In genomic region chr15:99014066-99014802, GRCh38 we compare ENCODE assay signal across 10 cellular contexts. TPM values are rescaled to one million over a fixed set of nuclear protein-coding genes. Genes with fewer than 3 reads are reported as not detected.
DNase-seq lines count a peak whose midpoint lies in the region; ATAC-seq and TF ChIP-seq lines count a peak whose summit lies in the region.
"Not testable (repeated sequence)": the region's sequence is repeated elsewhere in the genome, so short reads cannot be mapped to it uniquely, and the experiment has no call there.
"Had no signal": no experiment of that assay in that cellular context is flagged by ENCODE, and none has a peak within 500 bp of the region (broad histone marks: within the 10 kb centered on the region; RNA-seq: fewer than 3 reads in every experiment).

No MANE protein-coding gene starts in this region.

- not testable (repeated sequence) for H2AFZ ChIP-seq in trophoblast cell (ENCODE audit: insufficient read depth, low read length, poor library complexity)

- not testable (repeated sequence) for H3K18ac ChIP-seq in trophoblast cell (ENCODE audit: low read length)

- ATAC-seq in T-cell (replicated peaks in 1 of 4) = not testable (repeated sequence)
- peak; percentile 4 for ATAC-seq in activated naive CD8-positive, alpha-beta T cell treated with anti-CD3 and anti-CD28 coated beads, Interleukin-2, amount 50 U/mL, for 24 hours
- ATAC-seq in upper lobe of left lung (ENCODE audit: low FRiP score in 2 of 2) = peak in 1 of 2 donors; percentile 36

- CTCF ChIA-PET in Caco-2 (lab: Charles Lee) = interaction anchor here (0.6 to 0.8 kb wide), 4 partner anchors 45 to 253 kb away, joined by 3 to 5 read pairs (median 3); no protein-coding TSS in a partner anchor
- CTCF ChIA-PET in T-cell (lab: Charles Lee) = not testable (repeated sequence)

- H3K9ac ChIP-seq in HUES48 (ENCODE audit: low read depth, low read length); trophoblast cell (ENCODE audit: low read length): not testable (repeated sequence)

- H3K27ac ChIP-seq in HUES48 (ENCODE audit: low read depth, low read length); trophoblast cell (ENCODE audit: low read depth, low read length): not testable (repeated sequence)
- peak overlapping the region; percentile 62 to 83 (median 78) for H3K27ac ChIP-seq in upper lobe of left lung

- H3K27ac Mint-ChIP-seq in Caco-2 (ENCODE audit: unreplicated experiment); T-cell; activated naive CD8-positive, alpha-beta T cell treated with anti-CD3 and anti-CD28 coated beads, Interleukin-2, amount 50 U/mL, for 24 hours: not testable (repeated sequence)

- H2BK5ac ChIP-seq in trophoblast cell (ENCODE audit: low read depth, low read length, poor library complexity) = not testable (repeated sequence)

- not testable (repeated sequence) for H2AK5ac ChIP-seq in trophoblast cell (ENCODE audit: low read length)

- TF ChIP-seq POLR2A in upper lobe of left lung (IDR thresholded peaks at IDR 0.05) = not testable (repeated sequence)

- not testable (repeated sequence) for H3K79me2 ChIP-seq in trophoblast cell (ENCODE audit: control insufficient read depth, insufficient read depth, low read length, poor library complexity)

- H3K27me3 Mint-ChIP-seq in Caco-2 (ENCODE audit: insufficient read depth, unreplicated experiment) = not testable (repeated sequence)
- H3K27me3 Mint-ChIP-seq in T-cell = peaks cover 23 to 39% of the 10 kb centered on the region in 2 donors
- peaks cover 30% of the 10 kb centered on the region for H3K27me3 Mint-ChIP-seq in activated naive CD8-positive, alpha-beta T cell treated with anti-CD3 and anti-CD28 coated beads, Interleukin-2, amount 50 U/mL, for 24 hours

- WGBS in trophoblast cell (ENCODE audit: extremely low coverage, insufficient coverage, insufficient read length) = no CpG with 5 or more reads among the region's 36 CpGs
- WGBS in upper lobe of left lung, 2 donors = 32 to 48% methylated on average over 24 of the region's 36 CpGs

- H3K4me1 ChIP-seq in Caco-2 = not testable (repeated sequence)
- H3K4me1 ChIP-seq in HUES48 (ENCODE audit: control insufficient read depth, insufficient read depth, low read length) = peaks cover 22% of the 10 kb centered on the region
- peaks cover 9 to 15% of the 10 kb centered on the region in 2 experiments for H3K4me1 ChIP-seq in trophoblast cell (ENCODE audit: control insufficient read depth in 1 of 2, insufficient read depth in 2 of 2, low read length in 2 of 2)
- peaks cover 0 to 21% (median 9%) of the 10 kb centered on the region in 4 donors for H3K4me1 ChIP-seq in upper lobe of left lung

- BruUV-seq in Caco-2 (replicated peaks; lab: Mats Ljungman, UMichigan) = not testable (repeated sequence)

- TF ChIP-seq EP300 in upper lobe of left lung (IDR thresholded peaks at IDR 0.05) = not testable (repeated sequence)

- peak overlapping the region; percentile 59 for H3K4me2 ChIP-seq in trophoblast cell (ENCODE audit: low read length)

- not testable (repeated sequence) for H4K91ac ChIP-seq in trophoblast cell (ENCODE audit: low read depth, low read length)

- H3K4me3 Mint-ChIP-seq in Caco-2 (ENCODE audit: unreplicated experiment) (peak overlapping the region; percentile 64), T-cell (peak overlapping the region in 2 of 3 donors; percentile 39 to 75)
- H3K4me3 Mint-ChIP-seq in activated naive CD8-positive, alpha-beta T cell treated with anti-CD3 and anti-CD28 coated beads, Interleukin-2, amount 50 U/mL, for 24 hours = peak overlapping the region; percentile 53

- intact Hi-C loops in Caco-2 (cut with micrococcal nuclease; ENCODE audit: unreplicated experiment) = not testable (repeated sequence)

- not testable (repeated sequence) for H4K12ac ChIP-seq in trophoblast cell (ENCODE audit: low read depth, low read length)

- H3K4me3 ChIP-seq in Caco-2 (ENCODE audit: low read depth, low read length) (peak overlapping the region; percentile 65), HUES48 (ENCODE audit: low read depth, low read length) (peak overlapping the region; percentile 56), epithelial cell of proximal tubule (ENCODE audit: low read depth, low read length) (peak overlapping the region; percentile 73), kidney epithelial cell (ENCODE audit: low read depth, low read length) (peak overlapping the region; percentile 32), upper lobe of left lung (peak overlapping the region in 3 of 4 donors; percentile 55 to 69 (median 59))
- not testable (repeated sequence) for H3K4me3 ChIP-seq in trophoblast cell (ENCODE audit: low read depth, low read length)

- not testable (repeated sequence) for H2BK12ac ChIP-seq in trophoblast cell (ENCODE audit: low read length)

- H3K36me3 ChIP-seq in Caco-2 (ENCODE audit: control insufficient read depth, insufficient read depth, low read length); HUES48 (ENCODE audit: control insufficient read depth, insufficient read depth, low read length); kidney epithelial cell (ENCODE audit: control insufficient read depth, insufficient read depth, low read length); trophoblast cell (ENCODE audit: control insufficient read depth in 1 of 2, insufficient read depth in 2 of 2, low read length in 2 of 2); upper lobe of left lung: not testable (repeated sequence)

- not testable (repeated sequence) for H3K9me3 ChIP-seq in Caco-2; HUES48 (ENCODE audit: control insufficient read depth, insufficient read depth, low read length); trophoblast cell (ENCODE audit: insufficient read depth, low read depth, low read length); upper lobe of left lung

- H3K27me3 ChIP-seq in Caco-2 (replicated peaks; ENCODE audit: control insufficient read depth, insufficient read depth, low read length); kidney epithelial cell (ENCODE audit: control insufficient read depth, insufficient read depth, low read length); trophoblast cell (ENCODE audit: insufficient read depth, low read length); upper lobe of left lung: not testable (repeated sequence)
- H3K27me3 ChIP-seq in HUES48 (ENCODE audit: control insufficient read depth, insufficient read depth, low read length) = peaks cover 13% of the 10 kb centered on the region

- H3K36me3 Mint-ChIP-seq in Caco-2 (ENCODE audit: insufficient read depth, unreplicated experiment); T-cell; activated naive CD8-positive, alpha-beta T cell treated with anti-CD3 and anti-CD28 coated beads, Interleukin-2, amount 50 U/mL, for 24 hours (ENCODE audit: low read depth): not testable (repeated sequence)

- not testable (repeated sequence) for DNase-seq in Caco-2; T-cell; epithelial cell of proximal tubule (ENCODE audit: low read depth); kidney epithelial cell (ENCODE audit: low read depth); trophoblast cell
- DNase-seq in activated naive CD8-positive, alpha-beta T cell treated with anti-CD3 and anti-CD28 coated beads, Interleukin-2, amount 50 U/mL, for 24 hours = peak; percentile 8
- peak in 1 of 2 donors; percentile 78 for DNase-seq in upper lobe of left lung

- H3K14ac ChIP-seq in trophoblast cell (ENCODE audit: low read length) = not testable (repeated sequence)

- not testable (repeated sequence) for H3K4me1 Mint-ChIP-seq in Caco-2 (ENCODE audit: low read depth, unreplicated experiment); T-cell; activated naive CD8-positive, alpha-beta T cell treated with anti-CD3 and anti-CD28 coated beads, Interleukin-2, amount 50 U/mL, for 24 hours

- POLR2A ChIA-PET in Caco-2 (lab: Charles Lee) = interaction anchor here (0.6 to 1.1 kb wide), 5 partner anchors 11 to 690 kb away, joined by 3 to 26 read pairs (median 3); partner anchors contain the start of gene LRRC28
- POLR2A ChIA-PET in T-cell (lab: Charles Lee) = not testable (repeated sequence)

- not testable (repeated sequence) for H3K9me3 Mint-ChIP-seq in Caco-2 (ENCODE audit: unreplicated experiment); T-cell; activated naive CD8-positive, alpha-beta T cell treated with anti-CD3 and anti-CD28 coated beads, Interleukin-2, amount 50 U/mL, for 24 hours

- not testable (repeated sequence) for TF ChIP-seq CTCF in Caco-2 (IDR thresholded peaks at IDR 0.05; ENCODE audit: insufficient read depth in 1 of 2, low read depth in 1 of 2, low read length in 1 of 2, severe bottlenecking in 1 of 2, unreplicated experiment in 1 of 2); epithelial cell of proximal tubule (conservative IDR thresholded peaks at IDR 0.05; ENCODE audit: low read depth, low read length); kidney epithelial cell (IDR thresholded peaks at IDR 0.05; ENCODE audit: insufficient read depth, low read length, poor library complexity, severe bottlenecking); upper lobe of left lung (IDR thresholded peaks at IDR 0.05)

- H3K23ac ChIP-seq in trophoblast cell (ENCODE audit: low read length) = not testable (repeated sequence)

- H4K8ac ChIP-seq in trophoblast cell (ENCODE audit: low read depth, low read length) = not testable (repeated sequence)

- not testable (repeated sequence) for H2BK120ac ChIP-seq in trophoblast cell (ENCODE audit: insufficient read depth, low read length, poor library complexity)

- not testable (repeated sequence) for H3K79me1 ChIP-seq in trophoblast cell (ENCODE audit: low read length)

- not testable (repeated sequence) for H3K4ac ChIP-seq in trophoblast cell (ENCODE audit: low read depth, low read length)

RNA-seq across cellular contexts. Expression of gene PGPEP1L, which starts 6.6 kb away (rescaled TPM):
- not detected in 2 replicates for total RNA-seq in Caco-2 (2022)
- not detected for total RNA-seq in T-cell
- total RNA-seq in epithelial cell of proximal tubule = 1.4 TPM in 1 of 2 replicates, not detected in the other
- total RNA-seq in kidney epithelial cell = 0.21 TPM in 1 of 2 replicates, not detected in the other
- polyA plus RNA-seq in trophoblast cell (2013) = 0.04 and 0.06 TPM in 2 replicates
- total RNA-seq in upper lobe of left lung = not detected
- total RNA-seq: fibroblast of lung, renal cortical epithelial cell had no signal
- polyA plus RNA-seq: fibroblast of lung had no signal
